ENCODE assay signal across 8 cellular contexts in the genomic region with DNA sequence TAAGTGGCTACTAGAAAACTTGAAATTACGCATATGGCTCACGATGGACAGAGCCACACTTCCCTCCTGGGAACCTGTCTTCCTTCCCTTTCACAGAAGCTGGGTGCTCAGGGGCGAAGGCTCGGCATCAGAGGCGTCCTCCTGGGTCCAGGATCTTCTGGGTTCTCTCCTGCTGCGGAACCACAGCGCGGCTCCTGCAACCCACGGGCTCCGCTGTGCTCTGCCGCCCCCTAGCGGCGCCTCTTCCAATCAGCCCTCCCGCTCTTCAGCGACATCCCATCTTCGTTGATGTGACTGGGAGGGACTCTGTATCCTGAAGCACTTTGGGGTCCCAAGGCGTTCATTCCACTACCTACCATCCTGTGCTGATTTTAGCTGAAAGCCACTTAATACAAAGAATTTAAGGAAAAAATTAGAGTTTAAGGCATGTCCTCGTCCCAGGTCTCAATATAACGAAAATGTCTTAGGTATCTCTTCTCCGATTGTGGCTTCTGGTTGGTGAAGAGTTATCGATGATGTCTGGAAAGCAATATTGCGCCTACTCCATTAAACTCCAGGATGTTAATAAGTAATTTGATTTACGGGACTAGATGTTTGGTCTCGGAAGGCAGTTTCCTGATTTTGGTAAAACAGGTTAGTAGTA. TPM values are rescaled to one million over a fixed set of nuclear protein-coding genes. Genes with fewer than 3 reads are reported as not detected.
DNase-seq lines count a peak whose midpoint lies in the region; ATAC-seq and TF ChIP-seq lines count a peak whose summit lies in the region.

No MANE protein-coding gene starts in this region.

- intact Hi-C loops in left cardiac atrium (cut with DNase I): loop anchor here (1.0 to 5.0 kb wide), 4 partner anchors 56 to 104 kb away; no protein-coding TSS in a partner anchor

- H3K36me3 Mint-ChIP-seq in T-helper 2 cell treated with Interferon-gamma antibody and Interleukin-4, amounts not matched to agents 5 μg/mL and 100 μg/mL, for 36 hours (ENCODE audit: low read depth): no peaks in the 10 kb centered on the region

- peak overlapping the region; percentile 69 for H3K27ac Mint-ChIP-seq in T-helper 2 cell treated with Interferon-gamma antibody and Interleukin-4, amounts not matched to agents 5 μg/mL and 100 μg/mL, for 36 hours

- H3K27me3 ChIP-seq in GM06990 (replicated peaks; ENCODE audit: control insufficient read depth, insufficient read depth, low read length) (no peaks in the 10 kb centered on the region), adipocyte (replicated peaks; ENCODE audit: control insufficient read depth, insufficient read depth, low read length) (no peaks in the 10 kb centered on the region)

- peak overlapping the region; percentile 78 for H3K4me3 Mint-ChIP-seq in T-helper 2 cell treated with Interferon-gamma antibody and Interleukin-4, amounts not matched to agents 5 μg/mL and 100 μg/mL, for 36 hours

- peak; percentile 97 for TF ChIP-seq CTCF in GM06990 (IDR thresholded peaks at IDR 0.05; ENCODE audit: insufficient read depth, low read length, poor library complexity, severe bottlenecking)

- no peaks in the 10 kb centered on the region for H3K9me3 ChIP-seq in adipocyte (ENCODE audit: control insufficient read depth, low read length)

- peak; percentile 80 to 86 for ATAC-seq in left cardiac atrium
- ATAC-seq in GM21786 (IDR thresholded peaks at IDR 0.05; ENCODE audit: unreplicated experiment): no peak
- ATAC-seq in GM21390 (IDR thresholded peaks at IDR 0.05; ENCODE audit: unreplicated experiment): no peak

- no peaks in the 10 kb centered on the region for H3K9me3 Mint-ChIP-seq in T-helper 2 cell treated with Interferon-gamma antibody and Interleukin-4, amounts not matched to agents 5 μg/mL and 100 μg/mL, for 36 hours

- H3K4me1 ChIP-seq in adipocyte (ENCODE audit: control insufficient read depth, insufficient read depth, low read length): peaks cover 4% of the 10 kb centered on the region

- no peak overlapping the region for H3K4me3 ChIP-seq in GM06990 (replicated peaks; ENCODE audit: low read depth, low read length)
- no peak overlapping the region for H3K4me3 ChIP-seq in adipocyte (ENCODE audit: low read length)

- no peak overlapping the region for H3K9ac ChIP-seq in adipocyte (ENCODE audit: low read length)

- peaks cover 5% of the 10 kb centered on the region for H3K27me3 Mint-ChIP-seq in T-helper 2 cell treated with Interferon-gamma antibody and Interleukin-4, amounts not matched to agents 5 μg/mL and 100 μg/mL, for 36 hours (ENCODE audit: low read depth)

- H3K36me3 ChIP-seq in GM06990 (ENCODE audit: control insufficient read depth, insufficient read depth, low read length): no peaks in the 10 kb centered on the region
- no peaks in the 10 kb centered on the region for H3K36me3 ChIP-seq in adipocyte (ENCODE audit: control insufficient read depth, insufficient read depth, low read length, severe bottlenecking)

- H3K4me1 Mint-ChIP-seq in T-helper 2 cell treated with Interferon-gamma antibody and Interleukin-4, amounts not matched to agents 5 μg/mL and 100 μg/mL, for 36 hours (ENCODE audit: low read depth): peaks cover 18% of the 10 kb centered on the region

- DNase-seq in GM06990 (ENCODE audit: extremely low read depth, insufficient read length) (peak; percentile 68), NCI-H1105 treated with DMSO at 0.1 percent for 48 hours (lab: John Stamatoyannopoulos, UW) (peak; percentile 52), adipocyte (ENCODE audit: low read depth) (peak; percentile 92), left cardiac atrium (peak; percentile 83), renal cortical epithelial cell (ENCODE audit: low read depth) (peak; percentile 24)
- DNase-seq in T-helper 2 cell treated with Interferon-gamma antibody and Interleukin-4, amounts not matched to agents 5 μg/mL and 100 μg/mL, for 36 hours (ENCODE audit: low spot score): peak; percentile 66

RNA-seq across cellular contexts. Expression of a gene that starts 14.8 kb away (rescaled TPM):
- total RNA-seq in left cardiac atrium (1,000 to 10,000 TPM; 1,106 to 1,117 TPM), renal cortical epithelial cell (1,041 and 1,094 TPM in 2 replicates)

RNA-seq across cellular contexts. Expression of a gene that starts 33.1 kb away (rescaled TPM):
- total RNA-seq in left cardiac atrium (10 to 100 TPM; 28.4 to 39.4 TPM), renal cortical epithelial cell (3.6 and 6.7 TPM in 2 replicates)

RNA-seq across cellular contexts. Expression of a gene that starts 48.4 kb away (rescaled TPM):
- total RNA-seq in left cardiac atrium (1 to 10 TPM; 1.1 to 1.2 TPM), renal cortical epithelial cell (0.70 and 3.1 TPM in 2 replicates)

Comparison
In these comparisons a context has a peak if more than half of its experiments do, and no peak if none do; other contexts are left out.
1. DNase-seq: peak in every context shown above with its lines; median percentile 92 in adipocyte; 83 in left cardiac atrium; 68 in GM06990; 66 in T-helper 2 cell treated with Interferon-gamma antibody and Interleukin-4, amounts not matched to agents 5 μg/mL and 100 μg/mL, for 36 hours; 52 in NCI-H1105 treated with DMSO at 0.1 percent for 48 hours; 24 in renal cortical epithelial cell.
2. ATAC-seq: peak in left cardiac atrium (2 of 2); none in GM21786 (single experiment) and GM21390 (single experiment).